In genomic region chr3:46076606-46077005, GRCh38 we compare ENCODE assay signal across 2 cellular contexts.
TF ChIP-seq lines count a peak whose summit lies in the region.

No MANE protein-coding gene starts in this region.

TF ChIP-seq in SK-N-SH, 30 proteins besides CTCF, POLR2A, EP300 and RAD21 (continued from another document):
- TF ChIP-seq EZH2phosphoT487 (IDR thresholded peaks at IDR 0.05; ENCODE audit: borderline replicate concordance, low read depth) (no peak), GABPA (IDR thresholded peaks at IDR 0.05; ENCODE audit: low read depth) (no peak), PBX3 (IDR thresholded peaks at IDR 0.05) (no peak), POLR2AphosphoS5 (IDR thresholded peaks at IDR 0.05; ENCODE audit: low read depth, low read length) (no peak), CHD2 (IDR thresholded peaks at IDR 0.05; ENCODE audit: low read length, partially characterized antibody) (no peak), SMC3 (IDR thresholded peaks at IDR 0.05; ENCODE audit: low read depth, low read length) (no peak), RCOR1 (IDR thresholded peaks at IDR 0.05; ENCODE audit: low read length) (no peak), RFX5 (IDR thresholded peaks at IDR 0.05; ENCODE audit: low read length) (no peak), IRF3 (IDR thresholded peaks at IDR 0.05; ENCODE audit: low read depth, low read length) (no peak), MAX (IDR thresholded peaks at IDR 0.05; ENCODE audit: low read depth) (no peak), MXI1 (IDR thresholded peaks at IDR 0.05; ENCODE audit: low read depth, low read length) (no peak), FOSL2 (IDR thresholded peaks at IDR 0.05; ENCODE audit: borderline replicate concordance, low read depth) (no peak), YY1 (IDR thresholded peaks at IDR 0.05; ENCODE audit: low read depth) (no peak)

TF ChIP-seq in SK-N-SH treated with all-trans-retinoic acid at 6 μM for 48 hours, 23 proteins besides CTCF, POLR2A, EP300 and RAD21 (continued from another document):
- TF ChIP-seq PATZ1 (CRISPR knock-in tag; IDR thresholded peaks at IDR 0.05; ENCODE audit: borderline replicate concordance) (no peak), CREB5 (CRISPR knock-in tag; IDR thresholded peaks at IDR 0.05; ENCODE audit: low read depth) (no peak), ZFP30 (CRISPR knock-in tag; IDR thresholded peaks at IDR 0.05) (no peak), TOX (CRISPR knock-in tag; IDR thresholded peaks at IDR 0.05; ENCODE audit: borderline replicate concordance) (no peak), ZNF565 (CRISPR knock-in tag; conservative IDR thresholded peaks at IDR 0.05; ENCODE audit: low read depth) (no peak), ARNTL (CRISPR knock-in tag; IDR thresholded peaks at IDR 0.05; ENCODE audit: borderline replicate concordance, low read depth) (no peak), TCF4 (CRISPR knock-in tag; IDR thresholded peaks at IDR 0.05; ENCODE audit: borderline replicate concordance) (no peak), ZNF8 (CRISPR knock-in tag; IDR thresholded peaks at IDR 0.05) (no peak), ISL1 (CRISPR knock-in tag; IDR thresholded peaks at IDR 0.05) (no peak), POU6F1 (CRISPR knock-in tag; IDR thresholded peaks at IDR 0.05; ENCODE audit: borderline replicate concordance, low read depth) (no peak), SNAI2 (CRISPR knock-in tag; IDR thresholded peaks at IDR 0.05) (no peak), ZNF70 (CRISPR knock-in tag; IDR thresholded peaks at IDR 0.05) (no peak), GLIS3 (CRISPR knock-in tag; IDR thresholded peaks at IDR 0.05) (no peak), BACH2 (CRISPR knock-in tag; IDR thresholded peaks at IDR 0.05; ENCODE audit: borderline replicate concordance) (no peak), PPARA (CRISPR knock-in tag; IDR thresholded peaks at IDR 0.05; ENCODE audit: borderline replicate concordance) (no peak), ESRRG (CRISPR knock-in tag; IDR thresholded peaks at IDR 0.05) (no peak)
